In genomic region chr14:79279645-79280399, GRCh38 we compare ENCODE assay signal across 8 cellular contexts.
DNase-seq lines count a peak whose midpoint lies in the region; ATAC-seq and TF ChIP-seq lines count a peak whose summit lies in the region.

No MANE protein-coding gene starts in this region.

- no peak overlapping the region for H4K5ac ChIP-seq in IMR-90 (ENCODE audit: low read depth, low read length)

- H3K9me1 ChIP-seq in IMR-90 (ENCODE audit: insufficient read depth, low read length) = peaks cover 5% of the 10 kb centered on the region; the same call in 1 of the 2 replicates

- H3K23ac ChIP-seq in IMR-90 (ENCODE audit: low read depth, low read length) = peak overlapping the region; percentile 50; the same call in 1 of the 2 replicates

- POLR2A ChIA-PET in IMR-90 (lab: Charles Lee; ENCODE audit: unreplicated experiment) = no interaction called here

- ATAC-seq in IMR-90 (ENCODE audit: low read depth) (no peak; the same call in 1 of the 2 replicates), HG03280 (IDR thresholded peaks at IDR 0.05; ENCODE audit: unreplicated experiment) (no peak)
- no peak for ATAC-seq in activated CD8-positive, alpha-beta memory T cell treated with anti-CD3 and anti-CD28 coated beads, Interleukin-2, amount 10 ng/mL, durations not matched to agents 7 days and 5 days

- H4K8ac ChIP-seq in IMR-90 (ENCODE audit: low read depth in 2 of 2, low read length in 2 of 2) = no peak overlapping the region

- H2AK5ac ChIP-seq in IMR-90 (ENCODE audit: low read depth, low read length) = no peak overlapping the region

- H2AK9ac ChIP-seq in IMR-90 (replicated peaks; ENCODE audit: low read depth, low read length, poor library complexity) = peak overlapping the region; percentile 83

- DNase-seq in ACHN (peak; percentile 0), IMR-90 (peak; percentile 10), endodermal cell (peak; percentile 59), NCI-H2029 treated with DMSO at 0.1 percent for 48 hours (lab: John Stamatoyannopoulos, UW) (no peak), AG08396 (ENCODE audit: low spot score) (no peak)
- DNase-seq in activated CD8-positive, alpha-beta memory T cell treated with anti-CD3 and anti-CD28 coated beads, Interleukin-2, amount 10 ng/mL, durations not matched to agents 7 days and 5 days = no peak

- TF ChIP-seq CTCF in IMR-90 (conservative IDR thresholded peaks at IDR 0.05; ENCODE audit: low read depth, low read length) = no peak
- TF ChIP-seq CTCF in endodermal cell (conservative IDR thresholded peaks at IDR 0.05) = no peak

- no peak overlapping the region for H3K4ac ChIP-seq in IMR-90 (ENCODE audit: low read depth, low read length)

- H3K9me3 Mint-ChIP-seq in endodermal cell = no peaks in the 10 kb centered on the region
- H3K9me3 Mint-ChIP-seq in activated CD8-positive, alpha-beta memory T cell treated with anti-CD3 and anti-CD28 coated beads, Interleukin-2, amount 10 ng/mL, durations not matched to agents 7 days and 5 days (ENCODE audit: low read depth) = peaks cover 3% of the 10 kb centered on the region

- H2BK120ac ChIP-seq in IMR-90 (ENCODE audit: low read depth, low read length) = no peak overlapping the region

- H3K27ac ChIP-seq in IMR-90 (ENCODE audit: insufficient read depth, low read length) (no peak overlapping the region), endodermal cell (ENCODE audit: low read depth, low read length) (no peak overlapping the region), muscle layer of duodenum (ENCODE audit: low read length) (peak overlapping the region; percentile 27)

- H2AFZ ChIP-seq in IMR-90 (replicated peaks; ENCODE audit: low read length, poor library complexity) = peak overlapping the region; percentile 97

- H3K79me1 ChIP-seq in IMR-90 (ENCODE audit: low read depth in 1 of 2, low read length in 2 of 2) = 0 out of 4 replicates have a peak, but pooled peaks cover 0 to 3% of the 10 kb centered on the region in 2 experiments

- H3K27me3 ChIP-seq in IMR-90 (ENCODE audit: control insufficient read depth, insufficient read depth, low read length) (peaks cover 20% of the 10 kb centered on the region), endodermal cell (ENCODE audit: control insufficient read depth, insufficient read depth, low read length, poor library complexity, severe bottlenecking) (peaks cover 50% of the 10 kb centered on the region), muscle layer of duodenum (ENCODE audit: low read depth, low read length) (no peaks in the 10 kb centered on the region)

- dilution Hi-C loops in IMR-90 (cut with HindIII; ENCODE audit: low sequenced_read_pairs, unreplicated experiment) = no loop called here

- no peak overlapping the region for H3K14ac ChIP-seq in IMR-90 (replicated peaks; ENCODE audit: low read depth, low read length)

- H4K20me1 ChIP-seq in IMR-90 (ENCODE audit: insufficient read depth, low read length) = no peaks in the 10 kb centered on the region

- peak overlapping the region; percentile 89 for H3K4me2 ChIP-seq in IMR-90 (ENCODE audit: low read depth, low read length)

- H2BK5ac ChIP-seq in IMR-90 (ENCODE audit: low read depth, low read length, poor library complexity, severe bottlenecking) = no peak overlapping the region

- no peaks in the 10 kb centered on the region for H3K36me3 ChIP-seq in IMR-90 (ENCODE audit: control insufficient read depth, insufficient read depth, low read length)
- H3K36me3 ChIP-seq in endodermal cell (ENCODE audit: control insufficient read depth, insufficient read depth, low read length) = no peaks in the 10 kb centered on the region
- H3K36me3 ChIP-seq in muscle layer of duodenum (ENCODE audit: control insufficient read depth in 1 of 2, insufficient read depth in 2 of 2, low read length in 2 of 2) = no peaks in the 10 kb centered on the region

- H3K4me1 ChIP-seq in IMR-90 (ENCODE audit: control insufficient read depth, insufficient read depth, low read length) (peaks cover 1% of the 10 kb centered on the region; the same call in 1 of the 2 replicates), endodermal cell (ENCODE audit: control insufficient read depth, insufficient read depth, low read length) (peaks cover 11% of the 10 kb centered on the region), muscle layer of duodenum (ENCODE audit: control insufficient read depth in 1 of 2, insufficient read depth in 2 of 2, low read length in 2 of 2) (peaks cover 0 to 7% of the 10 kb centered on the region in 2 donors)

- in situ Hi-C loops in ACHN (cut with HindIII; ENCODE audit: low pct_ligation_motif_present, low pct_unique_long_range_greater_than_20kb, low sequenced_read_pairs) (no loop called here), IMR-90 (cut with MboI; ENCODE audit: low sequenced_read_pairs) (no loop called here)

- no peaks in the 10 kb centered on the region for H3K36me3 Mint-ChIP-seq in endodermal cell (ENCODE audit: low read depth)
- peaks cover 3% of the 10 kb centered on the region for H3K36me3 Mint-ChIP-seq in activated CD8-positive, alpha-beta memory T cell treated with anti-CD3 and anti-CD28 coated beads, Interleukin-2, amount 10 ng/mL, durations not matched to agents 7 days and 5 days

- peak overlapping the region; percentile 83 for H3K4me3 Mint-ChIP-seq in endodermal cell
- no peak overlapping the region for H3K4me3 Mint-ChIP-seq in activated CD8-positive, alpha-beta memory T cell treated with anti-CD3 and anti-CD28 coated beads, Interleukin-2, amount 10 ng/mL, durations not matched to agents 7 days and 5 days

- peaks cover 48% of the 10 kb centered on the region for H3K4me1 Mint-ChIP-seq in endodermal cell
- no peaks in the 10 kb centered on the region for H3K4me1 Mint-ChIP-seq in activated CD8-positive, alpha-beta memory T cell treated with anti-CD3 and anti-CD28 coated beads, Interleukin-2, amount 10 ng/mL, durations not matched to agents 7 days and 5 days

- H3K27ac Mint-ChIP-seq in endodermal cell = peak overlapping the region; percentile 90
- H3K27ac Mint-ChIP-seq in activated CD8-positive, alpha-beta memory T cell treated with anti-CD3 and anti-CD28 coated beads, Interleukin-2, amount 10 ng/mL, durations not matched to agents 7 days and 5 days = no peak overlapping the region

- peak overlapping the region; percentile 2; the same call in 1 of the 2 replicates for H3K9ac ChIP-seq in IMR-90 (ENCODE audit: low read depth, low read length)
- peak overlapping the region; percentile 8 for H3K9ac ChIP-seq in endodermal cell (ENCODE audit: extremely low read depth, low read length, poor library complexity, severe bottlenecking)

- peak overlapping the region; percentile 88 for H3K4me3 ChIP-seq in IMR-90 (ENCODE audit: insufficient read depth, low read depth, low read length)
- H3K4me3 ChIP-seq in endodermal cell (ENCODE audit: low read length) = peak overlapping the region; percentile 87
- H3K4me3 ChIP-seq in muscle layer of duodenum (ENCODE audit: low read depth in 1 of 2, low read length in 2 of 2) = peak overlapping the region; percentile 69 to 81

- intact Hi-C loops in IMR-90 (cut with micrococcal nuclease) = loop anchor here (1.0 to 10.0 kb wide), 6 partner anchors 89 to 575 kb away; no protein-coding TSS in a partner anchor

- CTCF ChIA-PET in IMR-90 (lab: Yijun Ruan, JAX) = no interaction called here
- CTCF ChIA-PET in activated CD8-positive, alpha-beta memory T cell treated with anti-CD3 and anti-CD28 coated beads, Interleukin-2, amount 10 ng/mL, durations not matched to agents 7 days and 5 days (lab: Charles Lee) = no interaction called here

- 0% methylated on average over 3 of the region's 34 CpGs; no CpG with 5 or more reads in 1 of the 2 experiments for WGBS in IMR-90 (ENCODE audit: extremely low coverage in 2 of 2, insufficient read length in 1 of 2), 2 experiments
- 1% methylated on average over 15 to 34 of the region's 34 CpGs for WGBS in endodermal cell (ENCODE audit: insufficient coverage in 1 of 2, insufficient read length in 1 of 2), 2 experiments

- no peak overlapping the region for H4K91ac ChIP-seq in IMR-90 (ENCODE audit: insufficient read depth, low read depth, low read length)

- no TSS peak for BruUV-seq in IMR-90 (replicated peaks; lab: Mats Ljungman, UMichigan)

- TF ChIP-seq RAD21 in IMR-90 (IDR thresholded peaks at IDR 0.05; ENCODE audit: low read length) = no peak

- H2BK20ac ChIP-seq in IMR-90 (ENCODE audit: low read depth, low read length) = no peak overlapping the region

- H3K9me3 ChIP-seq in IMR-90 (ENCODE audit: control insufficient read depth, insufficient read depth, low read length) = no peaks in the 10 kb centered on the region
- H3K9me3 ChIP-seq in endodermal cell (ENCODE audit: control insufficient read depth, low read length) = no peaks in the 10 kb centered on the region
- no peaks in the 10 kb centered on the region for H3K9me3 ChIP-seq in muscle layer of duodenum (ENCODE audit: control insufficient read depth in 1 of 2, low read length in 2 of 2)

- no peak overlapping the region for H3K18ac ChIP-seq in IMR-90 (ENCODE audit: low read depth, low read length)

- H2BK15ac ChIP-seq in IMR-90 (ENCODE audit: low read depth, low read length) = no peak overlapping the region

- H3K27me3 Mint-ChIP-seq in endodermal cell (ENCODE audit: insufficient read depth) = peaks cover 40% of the 10 kb centered on the region
- peaks cover 46% of the 10 kb centered on the region for H3K27me3 Mint-ChIP-seq in activated CD8-positive, alpha-beta memory T cell treated with anti-CD3 and anti-CD28 coated beads, Interleukin-2, amount 10 ng/mL, durations not matched to agents 7 days and 5 days

- H3K56ac ChIP-seq in IMR-90 (ENCODE audit: extremely low read depth, insufficient read depth, low read length) = no peak overlapping the region

- TF ChIP-seq POLR2A in IMR-90 (IDR thresholded peaks at IDR 0.05; ENCODE audit: low read depth, low read length) = no peak

TF ChIP-seq in IMR-90, 13 proteins besides CTCF, POLR2A, EP300 and RAD21:
- no peak for TF ChIP-seq RCOR1 (IDR thresholded peaks at IDR 0.05; ENCODE audit: insufficient replicate concordance, low read length)
- TF ChIP-seq MXI1 (IDR thresholded peaks at IDR 0.05; ENCODE audit: borderline replicate concordance, low read depth, low read length) = 0 out of 2 replicates have a peak, but pooled peaks have one; percentile 15

Comparison
In these comparisons a context has a peak if more than half of its experiments do, and no peak if none do; other contexts are left out.
1. DNase-seq: peak in ACHN (single experiment), IMR-90 (single experiment) and endodermal cell (single experiment); none in NCI-H2029 treated with DMSO at 0.1 percent for 48 hours (single experiment), AG08396 (single experiment) and activated CD8-positive, alpha-beta memory T cell treated with anti-CD3 and anti-CD28 coated beads, Interleukin-2, amount 10 ng/mL, durations not matched to agents 7 days and 5 days (single experiment).
2. Peak in every context shown above with its lines, with median percentiles within 50 percentile points of each other: H3K4me3 ChIP-seq.